ENCODE assay signal across 16 cellular contexts in the genomic region with DNA sequence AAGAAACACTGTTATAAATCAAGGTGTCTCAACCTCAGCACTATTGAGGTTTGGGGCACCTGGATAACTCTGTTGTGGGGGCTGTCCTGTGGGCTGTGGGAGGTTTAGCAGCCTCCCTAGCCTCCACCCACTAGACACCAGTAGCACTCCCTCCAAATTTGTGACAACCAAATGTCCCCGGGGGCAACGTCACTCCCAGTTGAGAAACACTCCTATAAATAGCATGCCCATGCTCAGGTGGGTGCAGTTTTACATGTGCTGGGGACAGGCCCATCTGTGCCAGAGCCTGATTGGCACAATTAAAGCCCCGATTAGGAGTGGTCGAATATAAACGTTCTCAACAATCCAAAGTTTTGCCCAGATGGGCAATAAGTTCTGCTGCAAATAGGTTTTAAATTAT.
DNase-seq lines count a peak whose midpoint lies in the region; ATAC-seq and TF ChIP-seq lines count a peak whose summit lies in the region.
"Had no signal": no experiment of that assay in that cellular context is flagged by ENCODE, and none has a peak within 500 bp of the region (broad histone marks: within the 10 kb centered on the region; RNA-seq: fewer than 3 reads in every experiment).

No MANE protein-coding gene starts in this region.

- H3K9me2 ChIP-seq in SK-N-SH (no peaks in the 10 kb centered on the region), MM.1S (replicated peaks; ENCODE audit: insufficient read depth, low read length) (no peaks in the 10 kb centered on the region)

- H3K4me2 ChIP-seq in SK-N-SH (0 out of 2 replicates have a peak overlapping the region, but pooled peaks have one; percentile 23), IMR-90 (ENCODE audit: low read depth, low read length) (no peak overlapping the region), MM.1S (ENCODE audit: low read depth, low read length) (no peak overlapping the region)
- H3K4me2 ChIP-seq: GM23338 had no signal

- DNase-seq in SK-N-SH = no peak
- DNase-seq in IMR-90 = no peak
- no peak for DNase-seq in lower lobe of right lung
- DNase-seq in MM.1S = no peak
- DNase-seq in GM10266 (ENCODE audit: extremely low spot score) = no peak
- DNase-seq: Caco-2; CD8-positive, alpha-beta memory T cell; DMS79; H9 had no signal

- H3K56ac ChIP-seq in IMR-90 (ENCODE audit: extremely low read depth, insufficient read depth, low read length) = no peak overlapping the region

- peak overlapping the region; percentile 75; the same call in 1 of the 2 replicates for H2BK120ac ChIP-seq in IMR-90 (ENCODE audit: low read depth, low read length)

- H3K9me1 ChIP-seq in IMR-90 (ENCODE audit: insufficient read depth, low read length) = peaks cover 9% of the 10 kb centered on the region

- 53% methylated on average over 5 of the region's 5 CpGs for WGBS in SK-N-SH (ENCODE audit: low lambda C conversion rate)
- WGBS in IMR-90 (ENCODE audit: extremely low coverage in 2 of 2, insufficient read length in 1 of 2), 2 experiments = 82% methylated on average over 4 of the region's 5 CpGs; no CpG with 5 or more reads in 1 of the 2 experiments
- 70% methylated on average over 2 of the region's 5 CpGs; no CpG with 5 or more reads in 1 of the 2 donors for WGBS in gastroesophageal sphincter (ENCODE audit: low coverage in 1 of 2), 2 donors

- H3K27me3 ChIP-seq in SK-N-SH (ENCODE audit: insufficient read depth) = no peaks in the 10 kb centered on the region
- no peaks in the 10 kb centered on the region for H3K27me3 ChIP-seq in IMR-90 (ENCODE audit: control insufficient read depth, insufficient read depth, low read length)
- H3K27me3 ChIP-seq in gastroesophageal sphincter = no peaks in the 10 kb centered on the region
- no peaks in the 10 kb centered on the region for H3K27me3 ChIP-seq in skeletal muscle tissue (ENCODE audit: control insufficient read depth in 3 of 3, insufficient read depth in 3 of 3, low read length in 3 of 3)
- no peaks in the 10 kb centered on the region for H3K27me3 ChIP-seq in lower lobe of right lung (ENCODE audit: low read depth)
- no peaks in the 10 kb centered on the region for H3K27me3 ChIP-seq in MM.1S (replicated peaks; ENCODE audit: insufficient read depth, low read length)

- no peak overlapping the region for H3K18ac ChIP-seq in IMR-90 (ENCODE audit: low read depth, low read length)

- no peak for TF ChIP-seq RAD21 in SK-N-SH (IDR thresholded peaks at IDR 0.05; ENCODE audit: low read length)
- no peak for TF ChIP-seq RAD21 in IMR-90 (IDR thresholded peaks at IDR 0.05; ENCODE audit: low read length)

- H2BK15ac ChIP-seq in IMR-90 (ENCODE audit: low read depth, low read length) = peak overlapping the region; percentile 10; the same call in 1 of the 3 replicates

- no peaks in the 10 kb centered on the region for H3K79me2 ChIP-seq in SK-N-SH (ENCODE audit: insufficient read depth)
- H3K79me2 ChIP-seq in MM.1S (ENCODE audit: low read length) = no peaks in the 10 kb centered on the region

- H2BK20ac ChIP-seq in IMR-90 (ENCODE audit: low read depth, low read length) = no peak overlapping the region

- H2AFZ ChIP-seq in SK-N-SH (ENCODE audit: low read depth) (no peak overlapping the region), IMR-90 (replicated peaks; ENCODE audit: low read length, poor library complexity) (no peak overlapping the region), MM.1S (ENCODE audit: low read length) (no peak overlapping the region)
- H2AFZ ChIP-seq: GM23338 had no signal

- intact Hi-C loops in IMR-90 (cut with micrococcal nuclease) = loop anchor here (1.0 kb wide), 1 partner anchor 79 kb away; a partner anchor contains a TSS
- intact Hi-C loops in lower lobe of right lung (cut with DNase I) = no loop called here

- H3K4ac ChIP-seq in IMR-90 (ENCODE audit: low read depth, low read length) = 0 out of 2 replicates have a peak overlapping the region, but pooled peaks have one; percentile 4

- peak overlapping the region; percentile 20 for H2BK5ac ChIP-seq in IMR-90 (ENCODE audit: low read depth, low read length, poor library complexity, severe bottlenecking)

- peak overlapping the region; percentile 58 to 84; a peak in 3 of 4 replicates for H3K27ac ChIP-seq in SK-N-SH (ENCODE audit: low read depth in 2 of 2, low read length in 1 of 2)
- H3K27ac ChIP-seq in IMR-90 (ENCODE audit: insufficient read depth, low read length) = no peak overlapping the region
- peak overlapping the region in 3 of 4 donors; percentile 23 to 81 (median 64) for H3K27ac ChIP-seq in gastroesophageal sphincter
- H3K27ac ChIP-seq in skeletal muscle tissue (ENCODE audit: low read depth, low read length) = peak overlapping the region; percentile 52
- H3K27ac ChIP-seq in lower lobe of right lung = no peak overlapping the region
- H3K27ac ChIP-seq in MM.1S (ENCODE audit: low read length) = no peak overlapping the region
- H3K27ac ChIP-seq: 22Rv1, HL-60 had no signal

- no peaks in the 10 kb centered on the region for H3K79me1 ChIP-seq in IMR-90 (ENCODE audit: low read depth in 1 of 2, low read length in 2 of 2)

- CTCF ChIA-PET in SK-N-SH (lab: Yijun Ruan, JAX) = no interaction called here
- CTCF ChIA-PET in IMR-90 (lab: Yijun Ruan, JAX) = no interaction called here

- no peak overlapping the region for H4K91ac ChIP-seq in IMR-90 (ENCODE audit: insufficient read depth, low read depth, low read length)

- no peak overlapping the region for H3K23ac ChIP-seq in IMR-90 (ENCODE audit: low read depth, low read length)

- TF ChIP-seq EP300 in SK-N-SH (IDR thresholded peaks at IDR 0.05; ENCODE audit: borderline replicate concordance in 1 of 2, low read depth in 1 of 2, low read length in 1 of 2) (no peak), gastroesophageal sphincter (IDR thresholded peaks at IDR 0.05) (no peak)

- H3K4me3 ChIP-seq in SK-N-SH (ENCODE audit: low read depth in 2 of 2, low read length in 1 of 2) = no peak overlapping the region
- no peak overlapping the region for H3K4me3 ChIP-seq in IMR-90 (ENCODE audit: insufficient read depth, low read depth, low read length)
- no peak overlapping the region for H3K4me3 ChIP-seq in gastroesophageal sphincter
- H3K4me3 ChIP-seq in skeletal muscle tissue (ENCODE audit: low read length in 3 of 3) = no peak overlapping the region
- H3K4me3 ChIP-seq in lower lobe of right lung = no peak overlapping the region
- H3K4me3 ChIP-seq in MM.1S (ENCODE audit: low read length) = no peak overlapping the region
- H3K4me3 ChIP-seq: GM23338, K562 had no signal

- H3K14ac ChIP-seq in IMR-90 (replicated peaks; ENCODE audit: low read depth, low read length) = no peak overlapping the region

- TF ChIP-seq CTCF in SK-N-SH (IDR thresholded peaks at IDR 0.05) = no peak
- TF ChIP-seq CTCF in IMR-90 (conservative IDR thresholded peaks at IDR 0.05; ENCODE audit: low read depth, low read length) = no peak
- no peak for TF ChIP-seq CTCF in gastroesophageal sphincter (IDR thresholded peaks at IDR 0.05)
- TF ChIP-seq CTCF in lower lobe of right lung (IDR thresholded peaks at IDR 0.05) = no peak
- TF ChIP-seq CTCF in MM.1S (IDR thresholded peaks at IDR 0.05; ENCODE audit: low read length) = no peak
- TF ChIP-seq CTCF in GM10266 (IDR thresholded peaks at IDR 0.05; ENCODE audit: control insufficient read depth, insufficient read depth, low read depth, missing control alignments) = no peak

- H3K4me1 ChIP-seq in SK-N-SH (ENCODE audit: control insufficient read depth in 1 of 2, insufficient read depth in 2 of 2, low read depth in 1 of 2, low read length in 1 of 2) = peaks cover 2 to 14% of the 10 kb centered on the region in 2 experiments; a peak in 2 of 4 replicates
- H3K4me1 ChIP-seq in IMR-90 (ENCODE audit: control insufficient read depth, insufficient read depth, low read length) = peaks cover 14% of the 10 kb centered on the region
- peaks cover 0 to 31% (median 8%) of the 10 kb centered on the region in 3 donors for H3K4me1 ChIP-seq in gastroesophageal sphincter
- peaks cover 16 to 32% (median 22%) of the 10 kb centered on the region in 3 donors for H3K4me1 ChIP-seq in skeletal muscle tissue (ENCODE audit: control insufficient read depth in 3 of 3, insufficient read depth in 3 of 3, low read length in 3 of 3)
- no peaks in the 10 kb centered on the region for H3K4me1 ChIP-seq in lower lobe of right lung
- no peaks in the 10 kb centered on the region for H3K4me1 ChIP-seq in MM.1S (ENCODE audit: low read length)
- H3K4me1 ChIP-seq: Caco-2 had no signal

- H3F3A ChIP-seq in SK-N-SH (replicated peaks; ENCODE audit: insufficient read depth) (peaks cover 35% of the 10 kb centered on the region), MM.1S (ENCODE audit: insufficient read depth, low read length) (no peaks in the 10 kb centered on the region)

- POLR2A ChIA-PET in SK-N-SH (lab: Yijun Ruan, JAX) (no interaction called here), IMR-90 (lab: Charles Lee; ENCODE audit: unreplicated experiment) (no interaction called here)

- H3K9me3 ChIP-seq in SK-N-SH = no peaks in the 10 kb centered on the region
- no peaks in the 10 kb centered on the region for H3K9me3 ChIP-seq in IMR-90 (ENCODE audit: control insufficient read depth, insufficient read depth, low read length)
- H3K9me3 ChIP-seq in gastroesophageal sphincter = no peaks in the 10 kb centered on the region
- no peaks in the 10 kb centered on the region for H3K9me3 ChIP-seq in skeletal muscle tissue (ENCODE audit: control insufficient read depth in 3 of 3, low read length in 3 of 3)
- no peaks in the 10 kb centered on the region for H3K9me3 ChIP-seq in lower lobe of right lung
- no peaks in the 10 kb centered on the region for H3K9me3 ChIP-seq in MM.1S (replicated peaks; ENCODE audit: insufficient read depth, low read length)
- H3K9me3 ChIP-seq: Caco-2 had no signal

- BruUV-seq in IMR-90 (replicated peaks; lab: Mats Ljungman, UMichigan) = no TSS peak

- peak overlapping the region in 1 of 2 experiments; percentile 42; a peak in 2 of 4 replicates for H4K8ac ChIP-seq in IMR-90 (ENCODE audit: low read depth in 2 of 2, low read length in 2 of 2)

- no peak for ATAC-seq in SK-N-SH treated with all-trans-retinoic acid at 6 μM for 48 hours
- no peak for ATAC-seq in IMR-90 (ENCODE audit: low read depth)
- no peak for ATAC-seq in gastroesophageal sphincter
- ATAC-seq in lower lobe of right lung = no peak
- ATAC-seq: GM23338, K562 had no signal

- H4K5ac ChIP-seq in IMR-90 (ENCODE audit: low read depth, low read length) = no peak overlapping the region

- H2AK5ac ChIP-seq in IMR-90 (ENCODE audit: low read depth, low read length) = no peak overlapping the region

- in situ Hi-C loops in IMR-90 (cut with MboI; ENCODE audit: low sequenced_read_pairs) = no loop called here

- no peaks in the 10 kb centered on the region for H4K20me1 ChIP-seq in SK-N-SH (ENCODE audit: insufficient read depth)
- no peaks in the 10 kb centered on the region for H4K20me1 ChIP-seq in IMR-90 (ENCODE audit: insufficient read depth, low read length)
- no peaks in the 10 kb centered on the region for H4K20me1 ChIP-seq in MM.1S (ENCODE audit: insufficient read depth, low read length)

- TF ChIP-seq POLR2A in IMR-90 (IDR thresholded peaks at IDR 0.05; ENCODE audit: low read depth, low read length) (no peak), gastroesophageal sphincter (IDR thresholded peaks at IDR 0.05) (no peak)

- dilution Hi-C loops in IMR-90 (cut with HindIII; ENCODE audit: low sequenced_read_pairs, unreplicated experiment) = no loop called here

- peak overlapping the region; percentile 31 for H2AK9ac ChIP-seq in IMR-90 (replicated peaks; ENCODE audit: low read depth, low read length, poor library complexity)

- H3K36me3 ChIP-seq in SK-N-SH (replicated peaks in 1 of 2; ENCODE audit: control insufficient read depth in 1 of 2, insufficient read depth in 2 of 2, low read length in 1 of 2) (no peaks in the 10 kb centered on the region), IMR-90 (ENCODE audit: control insufficient read depth, insufficient read depth, low read length) (no peaks in the 10 kb centered on the region), gastroesophageal sphincter (no peaks in the 10 kb centered on the region), skeletal muscle tissue (ENCODE audit: control insufficient read depth in 3 of 3, insufficient read depth in 3 of 3, low read length in 3 of 3) (no peaks in the 10 kb centered on the region), lower lobe of right lung (no peaks in the 10 kb centered on the region), MM.1S (replicated peaks; ENCODE audit: insufficient read depth, low read length) (no peaks in the 10 kb centered on the region)

- H3K9ac ChIP-seq in SK-N-SH (no peak overlapping the region), IMR-90 (ENCODE audit: low read depth, low read length) (no peak overlapping the region), skeletal muscle tissue (ENCODE audit: low read depth in 1 of 3, low read length in 3 of 3) (no peak overlapping the region), MM.1S (ENCODE audit: low read length) (no peak overlapping the region)

Comparison
In these comparisons a context has a peak if more than half of its experiments do, and no peak if none do; other contexts are left out.
1. H3K27ac ChIP-seq: peak in SK-N-SH (2 of 2), gastroesophageal sphincter (3 of 4) and skeletal muscle tissue (single experiment); none in IMR-90 (single experiment), lower lobe of right lung (single experiment) and MM.1S (single experiment).